ENCODE assay signal across 1 cellular context in the genomic region with DNA sequence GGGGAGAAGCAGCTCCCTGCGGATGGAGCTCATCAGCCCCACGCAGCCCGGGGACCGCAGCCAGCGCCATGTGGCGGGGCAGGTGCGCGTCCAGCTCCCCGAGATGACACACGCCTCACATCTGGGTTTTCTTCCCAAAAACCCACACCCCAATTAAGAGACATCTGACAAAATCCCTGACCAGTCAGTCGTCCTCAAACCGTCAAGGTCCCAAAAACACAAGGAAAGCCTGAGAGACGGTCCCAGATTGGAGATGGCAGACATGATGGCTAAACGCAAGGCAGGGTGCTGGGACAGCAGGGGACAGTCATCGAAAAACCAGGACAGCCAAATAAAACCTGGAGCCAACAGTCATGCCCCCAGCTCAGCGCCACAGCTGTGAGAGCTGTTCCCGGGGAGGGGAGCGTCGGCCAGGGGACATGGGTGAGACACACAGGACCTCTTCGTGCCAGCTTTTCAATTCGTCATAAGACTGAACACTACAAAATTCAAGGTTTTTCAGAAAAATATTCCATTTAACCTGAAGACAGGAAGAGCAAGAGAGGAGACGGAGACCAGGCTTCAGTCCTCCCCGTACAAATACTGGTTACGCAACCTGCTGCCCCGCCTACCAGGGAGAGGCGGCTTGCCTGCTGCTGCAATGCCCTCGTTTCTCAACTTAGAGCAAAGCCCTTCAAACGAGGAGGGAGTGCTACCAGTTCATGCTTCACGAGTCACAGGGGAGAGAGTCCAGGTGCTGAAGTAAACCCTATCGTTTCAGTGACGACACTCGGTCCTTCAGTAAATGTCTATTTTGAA.
TF ChIP-seq lines count a peak whose summit lies in the region.

No MANE protein-coding gene starts in this region.

TF ChIP-seq in GM23338, 12 proteins besides CTCF, POLR2A, EP300 and RAD21 (continued from another document):
- TF ChIP-seq, protein P1, sequence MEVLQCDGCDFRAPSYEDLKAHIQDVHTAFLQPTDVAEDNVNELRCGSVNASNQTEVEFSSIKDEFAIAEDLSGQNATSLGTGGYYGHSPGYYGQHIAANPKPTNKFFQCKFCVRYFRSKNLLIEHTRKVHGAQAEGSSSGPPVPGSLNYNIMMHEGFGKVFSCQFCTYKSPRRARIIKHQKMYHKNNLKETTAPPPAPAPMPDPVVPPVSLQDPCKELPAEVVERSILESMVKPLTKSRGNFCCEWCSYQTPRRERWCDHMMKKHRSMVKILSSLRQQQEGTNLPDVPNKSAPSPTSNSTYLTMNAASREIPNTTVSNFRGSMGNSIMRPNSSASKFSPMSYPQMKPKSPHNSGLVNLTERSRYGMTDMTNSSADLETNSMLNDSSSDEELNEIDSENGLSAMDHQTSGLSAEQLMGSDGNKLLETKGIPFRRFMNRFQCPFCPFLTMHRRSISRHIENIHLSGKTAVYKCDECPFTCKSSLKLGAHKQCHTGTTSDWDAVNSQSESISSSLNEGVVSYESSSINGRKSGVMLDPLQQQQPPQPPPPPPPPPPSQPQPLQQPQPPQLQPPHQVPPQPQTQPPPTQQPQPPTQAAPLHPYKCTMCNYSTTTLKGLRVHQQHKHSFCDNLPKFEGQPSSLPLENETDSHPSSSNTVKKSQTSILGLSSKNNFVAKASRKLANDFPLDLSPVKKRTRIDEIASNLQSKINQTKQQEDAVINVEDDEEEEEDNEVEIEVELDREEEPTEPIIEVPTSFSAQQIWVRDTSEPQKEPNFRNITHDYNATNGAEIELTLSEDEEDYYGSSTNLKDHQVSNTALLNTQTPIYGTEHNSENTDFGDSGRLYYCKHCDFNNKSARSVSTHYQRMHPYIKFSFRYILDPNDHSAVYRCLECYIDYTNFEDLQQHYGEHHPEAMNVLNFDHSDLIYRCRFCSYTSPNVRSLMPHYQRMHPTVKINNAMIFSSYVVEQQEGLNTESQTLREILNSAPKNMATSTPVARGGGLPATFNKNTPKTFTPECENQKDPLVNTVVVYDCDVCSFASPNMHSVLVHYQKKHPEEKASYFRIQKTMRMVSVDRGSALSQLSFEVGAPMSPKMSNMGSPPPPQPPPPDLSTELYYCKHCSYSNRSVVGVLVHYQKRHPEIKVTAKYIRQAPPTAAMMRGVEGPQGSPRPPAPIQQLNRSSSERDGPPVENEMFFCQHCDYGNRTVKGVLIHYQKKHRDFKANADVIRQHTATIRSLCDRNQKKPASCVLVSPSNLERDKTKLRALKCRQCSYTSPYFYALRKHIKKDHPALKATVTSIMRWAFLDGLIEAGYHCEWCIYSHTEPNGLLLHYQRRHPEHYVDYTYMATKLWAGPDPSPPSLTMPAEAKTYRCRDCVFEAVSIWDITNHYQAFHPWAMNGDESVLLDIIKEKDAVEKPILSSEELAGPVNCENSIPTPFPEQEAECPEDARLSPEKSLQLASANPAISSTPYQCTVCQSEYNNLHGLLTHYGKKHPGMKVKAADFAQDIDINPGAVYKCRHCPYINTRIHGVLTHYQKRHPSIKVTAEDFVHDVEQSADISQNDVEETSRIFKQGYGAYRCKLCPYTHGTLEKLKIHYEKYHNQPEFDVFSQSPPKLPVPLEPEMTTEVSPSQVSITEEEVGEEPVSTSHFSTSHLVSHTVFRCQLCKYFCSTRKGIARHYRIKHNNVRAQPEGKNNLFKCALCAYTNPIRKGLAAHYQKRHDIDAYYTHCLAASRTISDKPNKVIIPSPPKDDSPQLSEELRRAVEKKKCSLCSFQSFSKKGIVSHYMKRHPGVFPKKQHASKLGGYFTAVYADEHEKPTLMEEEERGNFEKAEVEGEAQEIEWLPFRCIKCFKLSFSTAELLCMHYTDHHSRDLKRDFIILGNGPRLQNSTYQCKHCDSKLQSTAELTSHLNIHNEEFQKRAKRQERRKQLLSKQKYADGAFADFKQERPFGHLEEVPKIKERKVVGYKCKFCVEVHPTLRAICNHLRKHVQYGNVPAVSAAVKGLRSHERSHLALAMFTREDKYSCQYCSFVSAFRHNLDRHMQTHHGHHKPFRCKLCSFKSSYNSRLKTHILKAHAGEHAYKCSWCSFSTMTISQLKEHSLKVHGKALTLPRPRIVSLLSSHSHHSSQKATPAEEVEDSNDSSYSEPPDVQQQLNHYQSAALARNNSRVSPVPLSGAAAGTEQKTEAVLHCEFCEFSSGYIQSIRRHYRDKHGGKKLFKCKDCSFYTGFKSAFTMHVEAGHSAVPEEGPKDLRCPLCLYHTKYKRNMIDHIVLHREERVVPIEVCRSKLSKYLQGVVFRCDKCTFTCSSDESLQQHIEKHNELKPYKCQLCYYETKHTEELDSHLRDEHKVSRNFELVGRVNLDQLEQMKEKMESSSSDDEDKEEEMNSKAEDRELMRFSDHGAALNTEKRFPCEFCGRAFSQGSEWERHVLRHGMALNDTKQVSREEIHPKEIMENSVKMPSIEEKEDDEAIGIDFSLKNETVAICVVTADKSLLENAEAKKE (CRISPR knock-in tag; IDR thresholded peaks at IDR 0.05) = no peak
- TF ChIP-seq POLR2AphosphoS5 (IDR thresholded peaks at IDR 0.05; ENCODE audit: low read depth) = no peak
- no peak for TF ChIP-seq ZNF331 (CRISPR knock-in tag; IDR thresholded peaks at IDR 0.05; ENCODE audit: low read depth)
- no peak for TF ChIP-seq CREB1 (CRISPR knock-in tag; IDR thresholded peaks at IDR 0.05; ENCODE audit: low read depth)
- TF ChIP-seq REST (IDR thresholded peaks at IDR 0.05; ENCODE audit: unreplicated experiment) = no peak
- no peak for TF ChIP-seq EZH2phosphoT487 (IDR thresholded peaks at IDR 0.05; ENCODE audit: unreplicated experiment)
- TF ChIP-seq ZNF114 (CRISPR knock-in tag; IDR thresholded peaks at IDR 0.05) = no peak
- no peak for TF ChIP-seq EZH2 (IDR thresholded peaks at IDR 0.05; ENCODE audit: low read depth, unreplicated experiment)
- TF ChIP-seq NANOG (IDR thresholded peaks at IDR 0.05; ENCODE audit: borderline replicate concordance) = no peak
